In genomic region chr4:83110970-83111369, GRCh38 we compare ENCODE assay signal across 8 cellular contexts. TPM values are rescaled to one million over a fixed set of nuclear protein-coding genes. Genes with fewer than 3 reads are reported as not detected.
DNase-seq lines count a peak whose midpoint lies in the region; ATAC-seq and TF ChIP-seq lines count a peak whose summit lies in the region.

No MANE protein-coding gene starts in this region.

- peak overlapping the region; percentile 94 to 97 for H3K27ac Mint-ChIP-seq in activated naive CD4-positive, alpha-beta T cell treated with anti-CD3 and anti-CD28 coated beads, Interleukin-2, amount 50 U/mL, for 72 hours
- peak overlapping the region; percentile 87 to 99 (median 98) for H3K27ac Mint-ChIP-seq in naive B cell

- peak overlapping the region in 3 of 10 experiments; percentile 63 to 77 (median 74); a peak in 2 of 20 replicates for H3K4me3 ChIP-seq in BLaER1 treated with 17β-estradiol and CSF1 and Interleukin-3, amounts not matched to agents 10 nM and 100 nM
- no peak overlapping the region for H3K4me3 ChIP-seq in HEK293 (ENCODE audit: low read depth, low read length)

- no peaks in the 10 kb centered on the region for H4K20me1 ChIP-seq in BLaER1 treated with 17β-estradiol and CSF1 and Interleukin-3, amounts not matched to agents 10 nM and 100 nM

- H3K9ac ChIP-seq in BLaER1 treated with 17β-estradiol and CSF1 and Interleukin-3, amounts not matched to agents 10 nM and 100 nM: peak overlapping the region in 4 of 11 experiments; percentile 74 to 89 (median 84); a peak in 5 of 22 replicates

- peaks cover 43 to 67% (median 51%) of the 10 kb centered on the region in 10 experiments for H3K4me1 ChIP-seq in BLaER1 treated with 17β-estradiol and CSF1 and Interleukin-3, amounts not matched to agents 10 nM and 100 nM
- no peaks in the 10 kb centered on the region for H3K4me1 ChIP-seq in HEK293 (ENCODE audit: control insufficient read depth, insufficient read depth, low read length)

- CTCF ChIA-PET in HEK293 (lab: Yijun Ruan, JAX): interaction anchor here (1.0 to 1.5 kb wide), 4 partner anchors 10 to 149 kb away, joined by 3 to 7 read pairs (median 4); no protein-coding TSS in a partner anchor

- peaks cover 16 to 51% of the 10 kb centered on the region in 2 donors for H3K36me3 Mint-ChIP-seq in activated naive CD4-positive, alpha-beta T cell treated with anti-CD3 and anti-CD28 coated beads, Interleukin-2, amount 50 U/mL, for 72 hours
- peaks cover 6 to 8% of the 10 kb centered on the region in 2 donors for H3K36me3 Mint-ChIP-seq in naive B cell

- H3K27ac ChIP-seq in BLaER1 treated with 17β-estradiol and CSF1 and Interleukin-3, amounts not matched to agents 10 nM and 100 nM: peak overlapping the region in 8 of 11 experiments; percentile 69 to 91 (median 82); a peak in 15 of 22 replicates
- no peak overlapping the region for H3K27ac ChIP-seq in HEK293 (ENCODE audit: extremely low read depth, low read depth, low read length)

- no peaks in the 10 kb centered on the region for H3K9me3 Mint-ChIP-seq in activated naive CD4-positive, alpha-beta T cell treated with anti-CD3 and anti-CD28 coated beads, Interleukin-2, amount 50 U/mL, for 72 hours
- H3K9me3 Mint-ChIP-seq in naive B cell: no peaks in the 10 kb centered on the region

- no peaks in the 10 kb centered on the region for H3K27me3 Mint-ChIP-seq in naive B cell

- peak overlapping the region; percentile 75 to 95 (median 87) for H3K4me2 ChIP-seq in BLaER1 treated with 17β-estradiol and CSF1 and Interleukin-3, amounts not matched to agents 10 nM and 100 nM

- no peak for TF ChIP-seq CTCF in HEK293 (tag by site-specific recombination; IDR thresholded peaks at IDR 0.05)

- no peaks in the 10 kb centered on the region for H3K9me3 ChIP-seq in BLaER1 treated with 17β-estradiol and CSF1 and Interleukin-3, amounts not matched to agents 10 nM and 100 nM (replicated peaks in 1 of 11)
- no peaks in the 10 kb centered on the region for H3K9me3 ChIP-seq in HEK293 (ENCODE audit: control insufficient read depth, insufficient read depth, low read depth, low read length)

- no peaks in the 10 kb centered on the region for H3K36me3 ChIP-seq in BLaER1 treated with 17β-estradiol and CSF1 and Interleukin-3, amounts not matched to agents 10 nM and 100 nM
- H3K36me3 ChIP-seq in HEK293 (ENCODE audit: control insufficient read depth in 2 of 2, insufficient read depth in 1 of 2, low read length in 2 of 2): no peaks in the 10 kb centered on the region

- H3K4me1 Mint-ChIP-seq in naive B cell: peaks cover 33 to 51% (median 38%) of the 10 kb centered on the region in 3 donors

- POLR2A ChIA-PET in HEK293 (lab: Yijun Ruan, JAX): interaction anchor here (0.6 to 1.3 kb wide), 2 partner anchors 76 to 1922 kb away, joined by 3 to 6 read pairs; partner anchors contain the start of gene COPS4

- no peak for DNase-seq in activated naive CD4-positive, alpha-beta T cell treated with anti-CD3 and anti-CD28 coated beads, Interleukin-2, amount 50 U/mL, for 72 hours (ENCODE audit: low spot score in 2 of 2)
- DNase-seq in naive B cell (no peak), SHP77 treated with DMSO at 0.1 percent for 48 hours (lab: John Stamatoyannopoulos, UW) (no peak)

- no peak for ATAC-seq in activated naive CD4-positive, alpha-beta T cell treated with anti-CD3 and anti-CD28 coated beads, Interleukin-2, amount 50 U/mL, for 72 hours
- ATAC-seq in naive B cell (ENCODE audit: low read depth in 2 of 2) (no peak), GM19035 (IDR thresholded peaks at IDR 0.05; ENCODE audit: unreplicated experiment) (no peak), HG02623 (IDR thresholded peaks at IDR 0.05; ENCODE audit: unreplicated experiment) (no peak), HG03520 (IDR thresholded peaks at IDR 0.05; ENCODE audit: unreplicated experiment) (no peak)

- peak overlapping the region; percentile 88 to 99 (median 95) for H3K4me3 Mint-ChIP-seq in naive B cell

- peaks cover 6 to 22% (median 18%) of the 10 kb centered on the region in 11 experiments; a peak in 20 of 22 replicates for H3K27me3 ChIP-seq in BLaER1 treated with 17β-estradiol and CSF1 and Interleukin-3, amounts not matched to agents 10 nM and 100 nM

TF ChIP-seq in HEK293, 187 proteins besides CTCF, POLR2A, EP300 and RAD21:
- peak; percentile 68 for TF ChIP-seq ZNF121 (tag by site-specific recombination; IDR thresholded peaks at IDR 0.05)
- TF ChIP-seq ZNF629 (tag by site-specific recombination; IDR thresholded peaks at IDR 0.05): no peak
- no peak for TF ChIP-seq HOXD13 (CRISPR knock-in tag; IDR thresholded peaks at IDR 0.05; ENCODE audit: borderline replicate concordance)
- TF ChIP-seq ZNF621 (tag by site-specific recombination; IDR thresholded peaks at IDR 0.05): no peak

RNA-seq across cellular contexts. Expression of gene PLAC8, which starts 3.6 kb away (rescaled TPM):
- total RNA-seq in activated naive CD4-positive, alpha-beta T cell treated with anti-CD3 and anti-CD28 coated beads, Interleukin-2, amount 50 U/mL, for 72 hours: 100 to 1,000 TPM in 1 of 2 donors, 10 to 100 TPM in 1; 23.3 to 169 TPM
- polyA plus RNA-seq in naive B cell (ENCODE audit: low read depth in 6 of 6): 1,000 to 10,000 TPM in 3 of 6 donors, 100 to 1,000 TPM in 3; 826 to 1,431 (median 949) TPM
